Comparison of ENCODE assay signal across 26 cellular contexts in genomic region chr5:64364426-64364825, GRCh38.
"Had no signal": no experiment of that assay in that cellular context is flagged by ENCODE, and none has a peak within 500 bp of the region (broad histone marks: within the 10 kb centered on the region; RNA-seq: fewer than 3 reads in every experiment).

No MANE protein-coding gene starts in this region.

- H3K4me2 ChIP-seq: hepatocyte had no signal

- H3K4me3 ChIP-seq: colonic mucosa, esophagus squamous epithelium, gastroesophageal sphincter, heart left ventricle, hepatocyte, left lung, lower lobe of right lung, mucosa of descending colon had no signal

- H3K4me1 Mint-ChIP-seq: endodermal cell, mesothelial cell of epicardium, naive B cell had no signal

- H3K4me3 Mint-ChIP-seq: dendritic cell treated with granulocyte-macrophage colony-stimulating factor and Interleukin-4, amounts not matched to agents 40 ng/mL and 50 ng/mL, for 4 days; effector memory CD8-positive, alpha-beta T cell; endodermal cell; mesothelial cell of epicardium; naive B cell had no signal

- H3K36me3 ChIP-seq: colonic mucosa, esophagus squamous epithelium, gastroesophageal sphincter, heart left ventricle, left lung, lower lobe of right lung had no signal

- H3K9me3 ChIP-seq: colonic mucosa had no signal

- H3K36me3 Mint-ChIP-seq: mesothelial cell of epicardium, naive B cell had no signal

- H3K79me2 ChIP-seq: hepatocyte had no signal

- H3K27ac Mint-ChIP-seq: dendritic cell treated with granulocyte-macrophage colony-stimulating factor and Interleukin-4, amounts not matched to agents 40 ng/mL and 50 ng/mL, for 4 days; effector memory CD8-positive, alpha-beta T cell; endodermal cell; mesothelial cell of epicardium; naive B cell had no signal

- H2AFZ ChIP-seq: hepatocyte had no signal

- DNase-seq: colonic mucosa; cortex of kidney; effector CD8-positive, alpha-beta T cell; effector memory CD8-positive, alpha-beta T cell; endodermal cell; erythroblast; esophagus squamous epithelium; foreskin keratinocyte; heart left ventricle; hypothalamus; left cardiac atrium; left lung; left ventricle myocardium superior; lower lobe of right lung; mesenchymal stem cell; mucosa of descending colon; naive B cell had no signal

- H3K27me3 ChIP-seq: colonic mucosa, esophagus squamous epithelium, foreskin keratinocyte, gastroesophageal sphincter, heart left ventricle, hepatocyte, left lung had no signal

- H3K4me1 ChIP-seq: colonic mucosa, esophagus squamous epithelium, foreskin keratinocyte, gastroesophageal sphincter, left lung, lower lobe of right lung had no signal

- H3K27me3 Mint-ChIP-seq: dendritic cell treated with granulocyte-macrophage colony-stimulating factor and Interleukin-4, amounts not matched to agents 40 ng/mL and 50 ng/mL, for 4 days; effector memory CD8-positive, alpha-beta T cell; naive B cell had no signal

- H3K27ac ChIP-seq: colonic mucosa, epithelial cell of prostate, esophagus squamous epithelium, foreskin keratinocyte, gastroesophageal sphincter, heart left ventricle, hepatocyte, left lung, lower lobe of right lung had no signal

- FAIRE-seq: endometrium, frontal cortex, islet of Langerhans, keratinocyte had no signal
